Comparison of ENCODE assay signal across 17 cellular contexts in genomic region chr12:108517288-108518100, GRCh38. TPM values are rescaled to one million over a fixed set of nuclear protein-coding genes. Genes with fewer than 3 reads are reported as not detected.
DNase-seq lines count a peak whose midpoint lies in the region; ATAC-seq and TF ChIP-seq lines count a peak whose summit lies in the region.
"Had no signal": no experiment of that assay in that cellular context is flagged by ENCODE, and none has a peak within 500 bp of the region (broad histone marks: within the 10 kb centered on the region; RNA-seq: fewer than 3 reads in every experiment).

No MANE protein-coding gene starts in this region.

- H3K9me3 Mint-ChIP-seq in activated T-cell treated with anti-CD3 and anti-CD28 coated beads, Interleukin-2, amount 50 U/mL, for 72 hours = no peaks in the 10 kb centered on the region
- H3K9me3 Mint-ChIP-seq in IgD-negative memory B cell = no peaks in the 10 kb centered on the region
- H3K9me3 Mint-ChIP-seq in effector memory CD8-positive, alpha-beta T cell = no peaks in the 10 kb centered on the region
- H3K9me3 Mint-ChIP-seq in osteocyte (ENCODE audit: unreplicated experiment) = no peaks in the 10 kb centered on the region

- peaks cover 26% of the 10 kb centered on the region for H3K4me1 Mint-ChIP-seq in activated T-cell treated with anti-CD3 and anti-CD28 coated beads, Interleukin-2, amount 50 U/mL, for 72 hours (ENCODE audit: low read depth)
- H3K4me1 Mint-ChIP-seq in IgD-negative memory B cell = peaks cover 4 to 14% (median 12%) of the 10 kb centered on the region in 3 donors
- H3K4me1 Mint-ChIP-seq in effector memory CD8-positive, alpha-beta T cell (ENCODE audit: low read depth in 2 of 2) = peaks cover 20 to 26% of the 10 kb centered on the region in 2 donors
- peaks cover 11% of the 10 kb centered on the region for H3K4me1 Mint-ChIP-seq in osteocyte (ENCODE audit: unreplicated experiment)

- H3K4me3 Mint-ChIP-seq in activated T-cell treated with anti-CD3 and anti-CD28 coated beads, Interleukin-2, amount 50 U/mL, for 72 hours = peak overlapping the region; percentile 30 to 36
- H3K4me3 Mint-ChIP-seq in IgD-negative memory B cell = peak overlapping the region in 2 of 4 donors; percentile 25 to 89
- peak overlapping the region in 1 of 2 donors; percentile 79 for H3K4me3 Mint-ChIP-seq in effector memory CD8-positive, alpha-beta T cell
- H3K4me3 Mint-ChIP-seq in osteocyte (ENCODE audit: unreplicated experiment) = no peak overlapping the region

- H3K4me3 ChIP-seq in MG63 = no peak overlapping the region
- H3K4me3 ChIP-seq: colonic mucosa, gastroesophageal sphincter, lower lobe of right lung, right atrium auricular region had no signal

- H3K36me3 ChIP-seq in MG63 = peaks cover 36% of the 10 kb centered on the region

- H3K27me3 Mint-ChIP-seq in activated T-cell treated with anti-CD3 and anti-CD28 coated beads, Interleukin-2, amount 50 U/mL, for 72 hours (ENCODE audit: low read depth) = no peaks in the 10 kb centered on the region
- H3K27me3 Mint-ChIP-seq in IgD-negative memory B cell = no peaks in the 10 kb centered on the region
- no peaks in the 10 kb centered on the region for H3K27me3 Mint-ChIP-seq in effector memory CD8-positive, alpha-beta T cell
- no peaks in the 10 kb centered on the region for H3K27me3 Mint-ChIP-seq in osteocyte (ENCODE audit: unreplicated experiment)

- peaks cover 3% of the 10 kb centered on the region; the same call in 1 of the 2 replicates for H3K27me3 ChIP-seq in MG63
- H3K27me3 ChIP-seq: colonic mucosa, gastroesophageal sphincter, right atrium auricular region had no signal

- no peak for ATAC-seq in activated T-cell treated with anti-CD3 and anti-CD28 coated beads, Interleukin-2, amount 50 U/mL, for 72 hours (replicated peaks in 1 of 2)
- no peak for ATAC-seq in effector memory CD8-positive, alpha-beta T cell (replicated peaks)
- ATAC-seq: gastroesophageal sphincter, lower lobe of right lung had no signal

- DNase-seq in activated T-cell treated with anti-CD3 and anti-CD28 coated beads, Interleukin-2, amount 50 U/mL, for 72 hours = no peak
- no peak for DNase-seq in activated T-cell treated with anti-CD3 and anti-CD28 coated beads, Interleukin-2, amount 50 U/mL, for 48 hours
- no peak for DNase-seq in effector memory CD8-positive, alpha-beta T cell
- DNase-seq in osteocyte (ENCODE audit: extremely low spot score, unreplicated experiment) = peak; percentile 79
- DNase-seq in MG63 = no peak
- DNase-seq in DMS 273 treated with DMSO at 0.1 percent for 48 hours (lab: John Stamatoyannopoulos, UW) = no peak
- no peak for DNase-seq in GF-D8 (lab: John Stamatoyannopoulos, UW)
- DNase-seq: activated CD4-positive, alpha-beta T cell treated with anti-CD3 and anti-CD28 coated beads for 48 hours; aorta; colonic mucosa; lower lobe of right lung; NCI-H1694; NCI-H446 treated with DMSO at 0.1 percent for 48 hours; SIG-M5 had no signal

- peak overlapping the region; percentile 2 for H3K27ac Mint-ChIP-seq in activated T-cell treated with anti-CD3 and anti-CD28 coated beads, Interleukin-2, amount 50 U/mL, for 72 hours
- H3K27ac Mint-ChIP-seq in IgD-negative memory B cell (peak overlapping the region in 2 of 3 donors; percentile 67 to 88), osteocyte (ENCODE audit: unreplicated experiment) (no peak overlapping the region)
- peak overlapping the region; percentile 53 to 72 for H3K27ac Mint-ChIP-seq in effector memory CD8-positive, alpha-beta T cell

- peaks cover 8 to 14% of the 10 kb centered on the region in 2 donors for H3K36me3 Mint-ChIP-seq in activated T-cell treated with anti-CD3 and anti-CD28 coated beads, Interleukin-2, amount 50 U/mL, for 72 hours (ENCODE audit: insufficient read depth in 2 of 2)
- H3K36me3 Mint-ChIP-seq in IgD-negative memory B cell (no peaks in the 10 kb centered on the region), osteocyte (ENCODE audit: unreplicated experiment) (peaks cover 20% of the 10 kb centered on the region)
- peaks cover 40% of the 10 kb centered on the region for H3K36me3 Mint-ChIP-seq in effector memory CD8-positive, alpha-beta T cell (ENCODE audit: insufficient read depth)

- no peaks in the 10 kb centered on the region for H3K9me3 ChIP-seq in MG63
- H3K9me3 ChIP-seq: colonic mucosa, gastroesophageal sphincter, lower lobe of right lung, right atrium auricular region had no signal

- TF ChIP-seq CTCF in osteocyte (IDR thresholded peaks at IDR 0.05) = no peak

RNA-seq across cellular contexts. Expression of gene FICD, which starts 2.4 kb away (rescaled TPM):
- total RNA-seq in activated T-cell treated with anti-CD3 and anti-CD28 coated beads, Interleukin-2, amount 50 U/mL, for 72 hours = 1 to 10 TPM; 4.0 to 7.7 TPM
- 3.5 TPM for polyA plus RNA-seq in IgD-negative memory B cell
- total RNA-seq in osteocyte = 5.8 and 6.0 TPM in 2 replicates
- total RNA-seq in MG63 (2014; rRNA removed; shearing (Covaris generic); ENCODE audit: low replicate concordance) = 0.62 and 1.6 TPM in 2 replicates

RNA-seq across cellular contexts. Expression of gene SART3, which starts 43.5 kb away (rescaled TPM):
- 10 to 100 TPM; 75.7 to 78.8 TPM for total RNA-seq in activated T-cell treated with anti-CD3 and anti-CD28 coated beads, Interleukin-2, amount 50 U/mL, for 72 hours
- polyA plus RNA-seq in IgD-negative memory B cell = 51.9 TPM
- total RNA-seq in osteocyte = 47.2 and 47.5 TPM in 2 replicates
- 27.6 and 62.9 TPM in 2 replicates for total RNA-seq in MG63 (2014; rRNA removed; shearing (Covaris generic); ENCODE audit: low replicate concordance)

RNA-seq across cellular contexts. Expression of gene ISCU, which starts 44.9 kb away (rescaled TPM):
- 100 to 1,000 TPM; 115 to 139 TPM for total RNA-seq in activated T-cell treated with anti-CD3 and anti-CD28 coated beads, Interleukin-2, amount 50 U/mL, for 72 hours
- 488 TPM for polyA plus RNA-seq in IgD-negative memory B cell
- 93.9 and 103 TPM in 2 replicates for total RNA-seq in osteocyte
- total RNA-seq in MG63 (2014; rRNA removed; shearing (Covaris generic); ENCODE audit: low replicate concordance) = 130 and 156 TPM in 2 replicates
